12 cellular contexts compared by ENCODE assay signal in genomic region chr6:7546383-7546782, GRCh38. TPM values are rescaled to one million over a fixed set of nuclear protein-coding genes. Genes with fewer than 3 reads are reported as not detected.
"Had no signal": no experiment of that assay in that cellular context is flagged by ENCODE, and none has a peak within 500 bp of the region (broad histone marks: within the 10 kb centered on the region; RNA-seq: fewer than 3 reads in every experiment).

No MANE protein-coding gene starts in this region.

- H3K9ac ChIP-seq: neural progenitor cell had no signal

- DNase-seq: activated B cell treated with CpG ODN at 0.5 μM for 24 hours; activated CD4-positive, alpha-beta T cell treated with anti-CD3 and anti-CD28 coated beads, Interleukin-2, amount 10 ng/mL, durations not matched to agents 24 days and 14 days; activated naive CD4-positive, alpha-beta T cell; left lung; ovary; SHP77 treated with DMSO at 0.1 percent for 48 hours; substantia nigra; upper lobe of right lung had no signal

- ATAC-seq: left lung, upper lobe of right lung had no signal

- H3K4me3 ChIP-seq: left lung, neural progenitor cell, ovary, upper lobe of right lung had no signal

- H3K9me3 ChIP-seq: left lung, ovary, upper lobe of right lung had no signal

- H3K27ac Mint-ChIP-seq: activated B cell treated with CpG ODN at 0.5 μM for 24 hours; activated CD4-positive, alpha-beta T cell treated with anti-CD3 and anti-CD28 coated beads, Interleukin-2, amount 10 ng/mL, durations not matched to agents 24 days and 14 days; activated T-helper 1 cell treated with anti-CD3 and anti-CD28 coated beads, Interleukin-12 subunit alpha, Interleukin-12 subunit beta, Interleukin-2, Interleukin-4 antibody, amounts not matched to agents 30 ng/mL and 10 ng/mL and 1 ng/mL, durations not matched to agents 14 hours and 24 hours and 36 hours; neural progenitor cell; T-helper 1 cell treated with Interleukin-12 subunit alpha and Interleukin-12 subunit beta and Interleukin-4 antibody, amounts not matched to agents 30 μg/mL and 1 μg/mL, for 36 hours had no signal

- H3K36me3 Mint-ChIP-seq: neural progenitor cell had no signal

- H3K9me3 Mint-ChIP-seq: activated B cell treated with CpG ODN at 0.5 μM for 24 hours; activated CD4-positive, alpha-beta T cell treated with anti-CD3 and anti-CD28 coated beads, Interleukin-2, amount 10 ng/mL, durations not matched to agents 24 days and 14 days; activated T-helper 1 cell treated with anti-CD3 and anti-CD28 coated beads, Interleukin-12 subunit alpha, Interleukin-12 subunit beta, Interleukin-2, Interleukin-4 antibody, amounts not matched to agents 30 ng/mL and 10 ng/mL and 1 ng/mL, durations not matched to agents 14 hours and 24 hours and 36 hours; neural progenitor cell; T-helper 1 cell treated with Interleukin-12 subunit alpha and Interleukin-12 subunit beta and Interleukin-4 antibody, amounts not matched to agents 30 μg/mL and 1 μg/mL, for 36 hours had no signal

- H2AFZ ChIP-seq: neural progenitor cell had no signal

- H3K27ac ChIP-seq: left lung, neural progenitor cell, ovary, upper lobe of right lung had no signal

- H3K4me3 Mint-ChIP-seq: activated B cell treated with CpG ODN at 0.5 μM for 24 hours; activated CD4-positive, alpha-beta T cell treated with anti-CD3 and anti-CD28 coated beads, Interleukin-2, amount 10 ng/mL, durations not matched to agents 24 days and 14 days; activated T-helper 1 cell treated with anti-CD3 and anti-CD28 coated beads, Interleukin-12 subunit alpha, Interleukin-12 subunit beta, Interleukin-2, Interleukin-4 antibody, amounts not matched to agents 30 ng/mL and 10 ng/mL and 1 ng/mL, durations not matched to agents 14 hours and 24 hours and 36 hours; neural progenitor cell; T-helper 1 cell treated with Interleukin-12 subunit alpha and Interleukin-12 subunit beta and Interleukin-4 antibody, amounts not matched to agents 30 μg/mL and 1 μg/mL, for 36 hours had no signal

- H3K27me3 ChIP-seq: ovary had no signal

- FAIRE-seq: endothelial cell of umbilical vein had no signal

- H3K36me3 ChIP-seq: left lung, neural progenitor cell, ovary, upper lobe of right lung had no signal

RNA-seq across cellular contexts. Expression of gene DSP, which starts 4.9 kb away (rescaled TPM):
- total RNA-seq: activated CD4-positive, alpha-beta T cell treated with anti-CD3 and anti-CD28 coated beads, Interleukin-2, amount 10 ng/mL, durations not matched to agents 24 days and 14 days; activated T-helper 1 cell treated with anti-CD3 and anti-CD28 coated beads, Interleukin-12 subunit alpha, Interleukin-12 subunit beta, Interleukin-2, Interleukin-4 antibody, amounts not matched to agents 30 ng/mL and 10 ng/mL and 1 ng/mL, durations not matched to agents 14 hours and 24 hours and 36 hours had no signal
